In the genomic region with DNA sequence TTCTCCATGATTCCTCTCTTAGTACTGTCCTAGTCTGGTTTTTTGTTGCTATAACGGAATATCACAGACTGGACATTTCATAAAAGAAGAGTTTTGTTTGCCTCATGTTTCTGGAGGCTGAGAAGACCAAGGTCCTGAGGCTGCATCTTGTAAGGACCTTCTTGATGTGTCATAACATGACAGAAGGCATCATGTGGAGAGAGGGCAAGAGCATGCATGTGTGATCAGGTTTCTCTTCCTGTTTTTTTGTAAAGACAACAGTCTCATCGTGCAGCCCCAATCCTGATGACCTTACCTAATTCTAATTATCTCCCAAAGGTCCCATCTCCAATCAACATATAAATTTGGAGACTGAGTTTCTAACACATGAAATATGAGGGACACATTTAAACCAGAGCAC, we compare ENCODE assay signal across 20 cellular contexts.
"Had no signal": no experiment of that assay in that cellular context is flagged by ENCODE, and none has a peak within 500 bp of the region (broad histone marks: within the 10 kb centered on the region; RNA-seq: fewer than 3 reads in every experiment).

No MANE protein-coding gene starts in this region.

- H3K27me3 Mint-ChIP-seq: activated CD4-positive, alpha-beta T cell treated with anti-CD3 and anti-CD28 coated beads, Interleukin-2, amount 10 ng/mL, durations not matched to agents 7 days and 5 days; dendritic cell treated with granulocyte-macrophage colony-stimulating factor and Interleukin-4, amounts not matched to agents 40 ng/mL and 50 ng/mL, for 4 days had no signal

- DNase-seq: activated CD4-positive, alpha-beta T cell treated with anti-CD3 and anti-CD28 coated beads, Interleukin-2, amount 10 ng/mL, durations not matched to agents 7 days and 5 days; activated CD4-positive, CD25-positive, alpha-beta regulatory T cell treated with anti-CD3 and anti-CD28 coated beads, Interleukin-2, amount 50 U/mL, for 72 hours; activated CD8-positive, alpha-beta T cell treated with anti-CD3 and anti-CD28 coated beads for 36 hours; activated gamma-delta T cell; activated naive CD4-positive, alpha-beta T cell treated with anti-CD3 and anti-CD28 coated beads, Interleukin-2, amount 50 U/mL, for 16 hours; anterior cingulate cortex; effector CD4-positive, alpha-beta T cell; foreskin melanocyte; kidney; lower lobe of right lung; naive B cell; nucleus accumbens; stimulated activated CD4-positive, alpha-beta T cell treated with anti-CD3 and anti-CD28 coated beads, Interleukin-15, amount 100 ng/mL, for 24 hours; stimulated activated naive CD4-positive, alpha-beta T cell treated with Interleukin-2 at 50 U/mL for 16 hours; upper lobe of left lung; WERI-Rb-1 had no signal

- H3K4me1 Mint-ChIP-seq: activated CD4-positive, alpha-beta T cell treated with anti-CD3 and anti-CD28 coated beads, Interleukin-2, amount 10 ng/mL, durations not matched to agents 7 days and 5 days; naive B cell had no signal

- H3K4me3 Mint-ChIP-seq: activated CD4-positive, alpha-beta T cell treated with anti-CD3 and anti-CD28 coated beads, Interleukin-2, amount 10 ng/mL, durations not matched to agents 7 days and 5 days; activated CD8-positive, alpha-beta T cell treated with anti-CD3 and anti-CD28 coated beads for 36 hours; activated T-helper 1 cell treated with anti-CD3 and anti-CD28 coated beads, Interleukin-12 subunit alpha, Interleukin-12 subunit beta, Interleukin-2, Interleukin-4 antibody, amounts not matched to agents 30 ng/mL and 10 ng/mL and 1 ng/mL, durations not matched to agents 14 hours and 24 hours and 36 hours; brain; dendritic cell treated with granulocyte-macrophage colony-stimulating factor and Interleukin-4, amounts not matched to agents 40 ng/mL and 50 ng/mL, for 4 days; naive B cell had no signal

- H3K36me3 Mint-ChIP-seq: brain, naive B cell had no signal

- ATAC-seq: activated CD8-positive, alpha-beta T cell treated with anti-CD3 and anti-CD28 coated beads for 36 hours; lower lobe of right lung; sciatic nerve had no signal

- H3K9me3 Mint-ChIP-seq: activated CD4-positive, alpha-beta T cell treated with anti-CD3 and anti-CD28 coated beads, Interleukin-2, amount 10 ng/mL, durations not matched to agents 7 days and 5 days; activated CD8-positive, alpha-beta T cell treated with anti-CD3 and anti-CD28 coated beads for 36 hours; activated T-helper 1 cell treated with anti-CD3 and anti-CD28 coated beads, Interleukin-12 subunit alpha, Interleukin-12 subunit beta, Interleukin-2, Interleukin-4 antibody, amounts not matched to agents 30 ng/mL and 10 ng/mL and 1 ng/mL, durations not matched to agents 14 hours and 24 hours and 36 hours; dendritic cell treated with granulocyte-macrophage colony-stimulating factor and Interleukin-4, amounts not matched to agents 40 ng/mL and 50 ng/mL, for 4 days had no signal

- H3K27ac Mint-ChIP-seq: activated CD4-positive, alpha-beta T cell treated with anti-CD3 and anti-CD28 coated beads, Interleukin-2, amount 10 ng/mL, durations not matched to agents 7 days and 5 days; activated CD8-positive, alpha-beta T cell treated with anti-CD3 and anti-CD28 coated beads for 36 hours; activated T-helper 1 cell treated with anti-CD3 and anti-CD28 coated beads, Interleukin-12 subunit alpha, Interleukin-12 subunit beta, Interleukin-2, Interleukin-4 antibody, amounts not matched to agents 30 ng/mL and 10 ng/mL and 1 ng/mL, durations not matched to agents 14 hours and 24 hours and 36 hours; brain; dendritic cell treated with granulocyte-macrophage colony-stimulating factor and Interleukin-4, amounts not matched to agents 40 ng/mL and 50 ng/mL, for 4 days; naive B cell had no signal
